1 cellular context compared by ENCODE assay signal in the genomic region with DNA sequence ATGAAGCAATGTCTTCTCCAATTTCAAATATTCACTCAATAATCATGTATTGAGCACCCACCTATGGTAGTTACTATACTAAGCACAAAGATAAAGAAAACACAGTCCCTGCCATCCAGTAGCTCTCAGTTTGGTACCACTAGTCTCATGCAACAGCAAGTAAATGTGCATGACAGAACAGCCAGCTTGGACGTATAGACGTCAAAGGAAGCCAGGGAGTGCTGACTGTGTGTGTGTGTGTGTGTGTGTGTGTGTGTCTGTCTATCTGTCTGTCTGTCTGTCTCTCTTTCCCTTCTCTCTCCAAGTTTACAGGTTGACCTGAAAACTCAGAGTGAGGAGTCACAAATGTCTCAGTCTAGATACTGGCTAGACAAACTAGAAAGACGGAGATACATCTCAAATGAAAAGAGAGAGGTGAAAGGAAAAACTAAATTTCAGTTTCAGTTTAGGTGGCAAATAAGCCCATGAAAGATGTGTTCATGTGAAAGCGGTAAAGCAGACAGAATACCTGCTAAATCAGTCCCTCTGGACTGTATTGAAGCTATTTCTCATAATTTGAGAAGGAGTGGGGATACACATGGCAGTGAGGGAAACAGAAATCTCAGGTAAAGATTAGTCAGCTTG.
TF ChIP-seq lines count a peak whose summit lies in the region.

No MANE protein-coding gene starts in this region.

TF ChIP-seq in GM23338, 12 proteins besides CTCF, POLR2A, EP300 and RAD21 (continued from another document):
- no peak for TF ChIP-seq REST (IDR thresholded peaks at IDR 0.05; ENCODE audit: unreplicated experiment)
- no peak for TF ChIP-seq ZNF114 (CRISPR knock-in tag; IDR thresholded peaks at IDR 0.05)
- no peak for TF ChIP-seq STAT1 (IDR thresholded peaks at IDR 0.05; ENCODE audit: unreplicated experiment)
- no peak for TF ChIP-seq ETS1 (IDR thresholded peaks at IDR 0.05)
- TF ChIP-seq EZH2phosphoT487 (IDR thresholded peaks at IDR 0.05; ENCODE audit: unreplicated experiment), result no peak
- no peak for TF ChIP-seq NANOG (IDR thresholded peaks at IDR 0.05; ENCODE audit: borderline replicate concordance)
- no peak for TF ChIP-seq POLR2AphosphoS5 (IDR thresholded peaks at IDR 0.05; ENCODE audit: low read depth)
